8 cellular contexts compared by ENCODE assay signal in the genomic region with DNA sequence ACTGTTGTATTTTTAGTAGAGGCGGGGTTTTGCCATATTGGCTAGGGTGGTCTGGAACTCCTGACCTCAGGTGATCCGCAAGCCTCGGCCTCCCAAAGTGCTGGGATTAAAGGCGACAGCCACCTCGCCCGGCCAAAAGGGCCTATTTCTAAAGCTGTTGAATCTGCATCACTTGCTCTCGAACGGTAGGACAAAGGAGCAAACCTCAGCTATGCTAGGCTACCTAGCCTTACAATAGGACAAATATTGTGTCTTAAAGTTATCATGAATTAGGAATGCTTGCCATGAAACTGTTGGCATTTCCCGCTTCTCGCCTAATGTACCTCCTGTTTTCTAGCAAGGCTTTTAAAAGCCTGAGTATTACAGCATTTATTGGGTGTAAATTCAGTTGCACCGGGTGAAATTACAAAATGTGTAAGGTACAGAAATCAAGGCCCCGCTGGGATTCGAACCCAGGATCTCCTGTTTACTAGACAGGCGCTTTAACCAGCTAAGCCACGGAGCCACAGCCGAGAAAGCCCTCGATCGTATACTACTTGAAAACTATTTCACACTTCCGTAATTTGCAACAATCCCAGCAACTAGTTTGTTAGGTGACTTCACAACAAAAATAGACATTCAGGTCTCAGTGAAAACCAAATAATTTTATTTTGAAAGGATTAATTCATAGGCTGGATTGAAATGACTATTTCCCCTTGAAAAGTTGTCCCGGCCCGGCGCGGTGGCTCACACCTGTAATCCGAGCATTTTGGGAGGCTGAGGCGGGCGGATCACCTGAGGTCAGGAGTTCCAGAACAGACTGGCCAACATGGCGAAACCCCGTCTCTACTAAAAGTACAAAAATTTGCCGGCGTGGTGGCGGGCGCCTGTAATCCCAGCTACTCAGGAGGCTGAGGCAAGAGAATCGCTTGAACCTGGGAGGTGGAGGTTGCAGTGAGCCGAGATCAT.
DNase-seq lines count a peak whose midpoint lies in the region; ATAC-seq and TF ChIP-seq lines count a peak whose summit lies in the region.

No MANE protein-coding gene starts in this region.

- peak overlapping the region; percentile 63 for H3K4me3 Mint-ChIP-seq in WTC11
- H3K4me3 Mint-ChIP-seq in effector memory CD8-positive, alpha-beta T cell: peak overlapping the region; percentile 53 to 62

- ATAC-seq in WTC11 (peak; percentile 44), GM18511 (IDR thresholded peaks at IDR 0.05; ENCODE audit: unreplicated experiment) (no peak)
- no peak for ATAC-seq in effector memory CD8-positive, alpha-beta T cell (replicated peaks)

- H3K4me1 Mint-ChIP-seq in WTC11: peaks cover 6% of the 10 kb centered on the region; the same call in 1 of the 2 replicates
- peaks cover 12 to 32% of the 10 kb centered on the region in 2 donors for H3K4me1 Mint-ChIP-seq in effector memory CD8-positive, alpha-beta T cell (ENCODE audit: low read depth in 2 of 2)

- CTCF ChIA-PET in WTC11 (lab: Charles Lee): interaction anchor here (0.7 to 1.9 kb wide), 2 partner anchors 12 to 88 kb away, joined by 4 to 6 read pairs; no protein-coding TSS in a partner anchor

- H3K36me3 Mint-ChIP-seq in WTC11: no peaks in the 10 kb centered on the region
- H3K36me3 Mint-ChIP-seq in effector memory CD8-positive, alpha-beta T cell (ENCODE audit: insufficient read depth): peaks cover 70% of the 10 kb centered on the region

- peaks cover 50% of the 10 kb centered on the region for H3K27me3 Mint-ChIP-seq in WTC11 (ENCODE audit: low read depth)
- H3K27me3 Mint-ChIP-seq in effector memory CD8-positive, alpha-beta T cell: peaks cover 29 to 36% of the 10 kb centered on the region in 2 donors

- no peaks in the 10 kb centered on the region for H3K9me3 Mint-ChIP-seq in WTC11
- H3K9me3 Mint-ChIP-seq in effector memory CD8-positive, alpha-beta T cell: no peaks in the 10 kb centered on the region

- no peak for TF ChIP-seq CTCF in WTC11 (IDR thresholded peaks at IDR 0.05)

- peak overlapping the region; percentile 78; the same call in 1 of the 2 replicates for H3K27ac Mint-ChIP-seq in WTC11
- H3K27ac Mint-ChIP-seq in effector memory CD8-positive, alpha-beta T cell: peak overlapping the region; percentile 92 to 96

- peak; percentile 78 for DNase-seq in activated effector memory CD4-positive, alpha-beta T cell treated with anti-CD3 and anti-CD28 coated beads, Interleukin-2, amount 50 U/mL, for 16 hours
- DNase-seq in activated effector memory CD4-positive, alpha-beta T cell treated with Interleukin-2 at 50 U/mL for 16 hours: no peak
- peak; percentile 74 for DNase-seq in NCI-H226
- peak; percentile 85 for DNase-seq in WTC11 (ENCODE audit: low spot score)
- DNase-seq in effector memory CD8-positive, alpha-beta T cell: peak; percentile 54 to 69 (median 58)
- DNase-seq in stimulated activated CD4-positive, alpha-beta T cell treated with anti-CD3 and anti-CD28 coated beads, Interleukin-12 subunit alpha, Interleukin-12 subunit beta, amount 100 ng/mL, for 24 hours (ENCODE audit: low read depth in 2 of 2): peak; percentile 39 to 57
- no peak for DNase-seq in NCI-H2196 treated with DMSO at 0.1 percent for 48 hours (lab: John Stamatoyannopoulos, UW; ENCODE audit: unreplicated experiment)

- POLR2A ChIA-PET in WTC11 (lab: Charles Lee): interaction anchor here (0.8 to 1.0 kb wide), 2 partner anchors 212 to 537 kb away, joined by 3 to 4 read pairs; a partner anchor contains a TSS

TF ChIP-seq in WTC11, 78 proteins besides CTCF, POLR2A, EP300 and RAD21 (continues in another document):
- TF ChIP-seq SMAD4 (CRISPR knock-in tag; IDR thresholded peaks at IDR 0.05): no peak
- peak; percentile 71; the same call in 1 of the 2 replicates for TF ChIP-seq GABPB1 (CRISPR knock-in tag; IDR thresholded peaks at IDR 0.05)
- TF ChIP-seq, protein P1, sequence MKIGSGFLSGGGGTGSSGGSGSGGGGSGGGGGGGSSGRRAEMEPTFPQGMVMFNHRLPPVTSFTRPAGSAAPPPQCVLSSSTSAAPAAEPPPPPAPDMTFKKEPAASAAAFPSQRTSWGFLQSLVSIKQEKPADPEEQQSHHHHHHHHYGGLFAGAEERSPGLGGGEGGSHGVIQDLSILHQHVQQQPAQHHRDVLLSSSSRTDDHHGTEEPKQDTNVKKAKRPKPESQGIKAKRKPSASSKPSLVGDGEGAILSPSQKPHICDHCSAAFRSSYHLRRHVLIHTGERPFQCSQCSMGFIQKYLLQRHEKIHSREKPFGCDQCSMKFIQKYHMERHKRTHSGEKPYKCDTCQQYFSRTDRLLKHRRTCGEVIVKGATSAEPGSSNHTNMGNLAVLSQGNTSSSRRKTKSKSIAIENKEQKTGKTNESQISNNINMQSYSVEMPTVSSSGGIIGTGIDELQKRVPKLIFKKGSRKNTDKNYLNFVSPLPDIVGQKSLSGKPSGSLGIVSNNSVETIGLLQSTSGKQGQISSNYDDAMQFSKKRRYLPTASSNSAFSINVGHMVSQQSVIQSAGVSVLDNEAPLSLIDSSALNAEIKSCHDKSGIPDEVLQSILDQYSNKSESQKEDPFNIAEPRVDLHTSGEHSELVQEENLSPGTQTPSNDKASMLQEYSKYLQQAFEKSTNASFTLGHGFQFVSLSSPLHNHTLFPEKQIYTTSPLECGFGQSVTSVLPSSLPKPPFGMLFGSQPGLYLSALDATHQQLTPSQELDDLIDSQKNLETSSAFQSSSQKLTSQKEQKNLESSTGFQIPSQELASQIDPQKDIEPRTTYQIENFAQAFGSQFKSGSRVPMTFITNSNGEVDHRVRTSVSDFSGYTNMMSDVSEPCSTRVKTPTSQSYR (CRISPR knock-in tag; IDR thresholded peaks at IDR 0.05): no peak
- TF ChIP-seq ESRRA (CRISPR knock-in tag; IDR thresholded peaks at IDR 0.05; ENCODE audit: borderline replicate concordance): no peak
- TF ChIP-seq, protein P2, sequence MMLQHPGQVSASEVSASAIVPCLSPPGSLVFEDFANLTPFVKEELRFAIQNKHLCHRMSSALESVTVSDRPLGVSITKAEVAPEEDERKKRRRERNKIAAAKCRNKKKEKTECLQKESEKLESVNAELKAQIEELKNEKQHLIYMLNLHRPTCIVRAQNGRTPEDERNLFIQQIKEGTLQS (CRISPR knock-in tag; conservative IDR thresholded peaks at IDR 0.05): no peak
- no peak for TF ChIP-seq OVOL2 (CRISPR knock-in tag; IDR thresholded peaks at IDR 0.05; ENCODE audit: borderline replicate concordance)
- TF ChIP-seq CREM (CRISPR knock-in tag; IDR thresholded peaks at IDR 0.05): peak; percentile 24; the same call in 1 of the 2 replicates
- no peak for TF ChIP-seq HMGA2 (CRISPR knock-in tag; IDR thresholded peaks at IDR 0.05)
- TF ChIP-seq, protein P3, sequence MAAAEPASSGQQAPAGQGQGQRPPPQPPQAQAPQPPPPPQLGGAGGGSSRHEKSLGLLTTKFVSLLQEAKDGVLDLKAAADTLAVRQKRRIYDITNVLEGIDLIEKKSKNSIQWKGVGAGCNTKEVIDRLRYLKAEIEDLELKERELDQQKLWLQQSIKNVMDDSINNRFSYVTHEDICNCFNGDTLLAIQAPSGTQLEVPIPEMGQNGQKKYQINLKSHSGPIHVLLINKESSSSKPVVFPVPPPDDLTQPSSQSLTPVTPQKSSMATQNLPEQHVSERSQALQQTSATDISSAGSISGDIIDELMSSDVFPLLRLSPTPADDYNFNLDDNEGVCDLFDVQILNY (CRISPR knock-in tag; IDR thresholded peaks at IDR 0.05): no peak
- no peak for TF ChIP-seq NFYB (CRISPR knock-in tag; conservative IDR thresholded peaks at IDR 0.05; ENCODE audit: low read depth)
- TF ChIP-seq EMX1 (CRISPR knock-in tag; IDR thresholded peaks at IDR 0.05): 0 out of 2 replicates have a peak, but pooled peaks have one; percentile 71
- TF ChIP-seq, protein P4, sequence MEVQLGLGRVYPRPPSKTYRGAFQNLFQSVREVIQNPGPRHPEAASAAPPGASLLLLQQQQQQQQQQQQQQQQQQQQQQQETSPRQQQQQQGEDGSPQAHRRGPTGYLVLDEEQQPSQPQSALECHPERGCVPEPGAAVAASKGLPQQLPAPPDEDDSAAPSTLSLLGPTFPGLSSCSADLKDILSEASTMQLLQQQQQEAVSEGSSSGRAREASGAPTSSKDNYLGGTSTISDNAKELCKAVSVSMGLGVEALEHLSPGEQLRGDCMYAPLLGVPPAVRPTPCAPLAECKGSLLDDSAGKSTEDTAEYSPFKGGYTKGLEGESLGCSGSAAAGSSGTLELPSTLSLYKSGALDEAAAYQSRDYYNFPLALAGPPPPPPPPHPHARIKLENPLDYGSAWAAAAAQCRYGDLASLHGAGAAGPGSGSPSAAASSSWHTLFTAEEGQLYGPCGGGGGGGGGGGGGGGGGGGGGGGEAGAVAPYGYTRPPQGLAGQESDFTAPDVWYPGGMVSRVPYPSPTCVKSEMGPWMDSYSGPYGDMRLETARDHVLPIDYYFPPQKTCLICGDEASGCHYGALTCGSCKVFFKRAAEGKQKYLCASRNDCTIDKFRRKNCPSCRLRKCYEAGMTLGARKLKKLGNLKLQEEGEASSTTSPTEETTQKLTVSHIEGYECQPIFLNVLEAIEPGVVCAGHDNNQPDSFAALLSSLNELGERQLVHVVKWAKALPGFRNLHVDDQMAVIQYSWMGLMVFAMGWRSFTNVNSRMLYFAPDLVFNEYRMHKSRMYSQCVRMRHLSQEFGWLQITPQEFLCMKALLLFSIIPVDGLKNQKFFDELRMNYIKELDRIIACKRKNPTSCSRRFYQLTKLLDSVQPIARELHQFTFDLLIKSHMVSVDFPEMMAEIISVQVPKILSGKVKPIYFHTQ (CRISPR knock-in tag; IDR thresholded peaks at IDR 0.05): no peak
- no peak for TF ChIP-seq NFE2L1 (CRISPR knock-in tag; IDR thresholded peaks at IDR 0.05)
- TF ChIP-seq JUN (CRISPR knock-in tag; IDR thresholded peaks at IDR 0.05): no peak
- TF ChIP-seq, protein P5, sequence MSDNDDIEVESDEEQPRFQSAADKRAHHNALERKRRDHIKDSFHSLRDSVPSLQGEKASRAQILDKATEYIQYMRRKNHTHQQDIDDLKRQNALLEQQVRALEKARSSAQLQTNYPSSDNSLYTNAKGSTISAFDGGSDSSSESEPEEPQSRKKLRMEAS (CRISPR knock-in tag; IDR thresholded peaks at IDR 0.05): no peak
- no peak for TF ChIP-seq ZBTB21 (CRISPR knock-in tag; IDR thresholded peaks at IDR 0.05; ENCODE audit: borderline replicate concordance)
- TF ChIP-seq ZNF317 (CRISPR knock-in tag; IDR thresholded peaks at IDR 0.05; ENCODE audit: borderline replicate concordance, low read depth): no peak
- TF ChIP-seq TP53 (CRISPR knock-in tag; IDR thresholded peaks at IDR 0.05): no peak
- peak; percentile 72 for TF ChIP-seq RORB (CRISPR knock-in tag; IDR thresholded peaks at IDR 0.05)
- peak; percentile 46; the same call in 1 of the 2 replicates for TF ChIP-seq TEAD1 (CRISPR knock-in tag; IDR thresholded peaks at IDR 0.05)
- 0 out of 2 replicates have a peak, but pooled peaks have one; percentile 76 for TF ChIP-seq ZNF416 (CRISPR knock-in tag; IDR thresholded peaks at IDR 0.05)

Comparison
In these comparisons a context has a peak if more than half of its experiments do, and no peak if none do; other contexts are left out.
1. DNase-seq: peak in activated effector memory CD4-positive, alpha-beta T cell treated with anti-CD3 and anti-CD28 coated beads, Interleukin-2, amount 50 U/mL, for 16 hours (single experiment), NCI-H226 (single experiment), WTC11 (single experiment), effector memory CD8-positive, alpha-beta T cell (3 of 3) and stimulated activated CD4-positive, alpha-beta T cell treated with anti-CD3 and anti-CD28 coated beads, Interleukin-12 subunit alpha, Interleukin-12 subunit beta, amount 100 ng/mL, for 24 hours (2 of 2); none in activated effector memory CD4-positive, alpha-beta T cell treated with Interleukin-2 at 50 U/mL for 16 hours (single experiment) and NCI-H2196 treated with DMSO at 0.1 percent for 48 hours (single experiment).